In the genomic region with DNA sequence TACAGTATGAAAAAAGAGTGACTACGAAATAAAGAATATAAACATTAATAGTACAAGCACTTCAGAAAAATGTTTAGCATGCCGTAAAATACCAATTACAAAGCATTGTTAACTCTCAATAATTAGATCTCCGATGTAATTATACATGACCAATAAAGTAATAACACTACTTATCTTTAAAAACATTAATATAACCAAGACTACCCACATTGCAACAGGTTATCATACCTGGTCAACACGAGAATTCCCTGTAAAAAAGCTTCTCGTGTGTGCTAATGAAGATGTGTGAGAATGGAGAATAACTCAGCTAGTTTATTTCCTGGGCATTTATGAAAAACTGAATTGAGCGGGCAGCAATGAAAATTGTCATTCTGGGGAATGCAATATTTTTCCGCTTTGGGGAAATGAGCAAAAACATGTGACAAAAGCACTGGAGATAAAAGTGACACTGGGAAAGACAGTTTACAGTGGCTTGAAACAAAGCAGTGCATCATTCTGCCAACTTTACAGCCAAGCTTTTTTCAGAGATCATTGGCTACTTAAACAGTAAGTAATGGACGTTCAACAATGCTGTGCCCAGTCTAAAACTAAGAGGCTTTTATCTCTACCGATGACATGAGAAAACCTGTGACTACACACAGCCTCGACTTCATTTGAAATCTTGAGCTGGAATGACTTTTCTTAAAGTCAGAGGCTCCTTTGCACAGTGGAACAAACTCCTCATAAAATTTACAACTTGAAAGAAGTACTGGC, we compare ENCODE assay signal across 9 cellular contexts. TPM values are rescaled to one million over a fixed set of nuclear protein-coding genes. Genes with fewer than 3 reads are reported as not detected.
DNase-seq lines count a peak whose midpoint lies in the region; ATAC-seq and TF ChIP-seq lines count a peak whose summit lies in the region.
"Had no signal": no experiment of that assay in that cellular context is flagged by ENCODE, and none has a peak within 500 bp of the region (broad histone marks: within the 10 kb centered on the region; RNA-seq: fewer than 3 reads in every experiment).

No MANE protein-coding gene starts in this region.

- ATAC-seq in activated naive CD8-positive, alpha-beta T cell treated with anti-CD3 and anti-CD28 coated beads, Interleukin-2, amount 50 U/mL, for 24 hours, result no peak
- no peak for ATAC-seq in naive thymus-derived CD8-positive, alpha-beta T cell
- ATAC-seq in HG03565 (IDR thresholded peaks at IDR 0.05; ENCODE audit: unreplicated experiment) (no peak), GM21619 (IDR thresholded peaks at IDR 0.05; ENCODE audit: unreplicated experiment) (no peak), left colon (no peak)

- peaks cover 28% of the 10 kb centered on the region for H3K36me3 Mint-ChIP-seq in activated naive CD8-positive, alpha-beta T cell treated with anti-CD3 and anti-CD28 coated beads, Interleukin-2, amount 50 U/mL, for 24 hours (ENCODE audit: low read depth)
- H3K36me3 Mint-ChIP-seq in naive thymus-derived CD8-positive, alpha-beta T cell, result peaks cover 0 to 68% (median 16%) of the 10 kb centered on the region in 3 donors

- H3K27ac ChIP-seq in left ventricle myocardium inferior (replicated peaks), result peak overlapping the region; percentile 98
- peak overlapping the region in 1 of 2 donors; percentile 98 for H3K27ac ChIP-seq in right atrium auricular region

- H3K9me3 ChIP-seq in left ventricle myocardium inferior (replicated peaks) (no peaks in the 10 kb centered on the region), right atrium auricular region (no peaks in the 10 kb centered on the region)

- H3K27ac Mint-ChIP-seq in activated naive CD8-positive, alpha-beta T cell treated with anti-CD3 and anti-CD28 coated beads, Interleukin-2, amount 50 U/mL, for 24 hours, result peak overlapping the region; percentile 85
- H3K27ac Mint-ChIP-seq in naive thymus-derived CD8-positive, alpha-beta T cell, result peak overlapping the region; percentile 87 to 100 (median 94)

- no peak for DNase-seq in left ventricle myocardium inferior
- no peak for DNase-seq in right atrium auricular region (ENCODE audit: low spot score)
- DNase-seq in activated naive CD8-positive, alpha-beta T cell treated with anti-CD3 and anti-CD28 coated beads, Interleukin-2, amount 50 U/mL, for 24 hours, result no peak
- no peak for DNase-seq in naive thymus-derived CD8-positive, alpha-beta T cell
- no peak for DNase-seq in Ammon's horn (ENCODE audit: low spot score)
- DNase-seq in left colon, result no peak
- DNase-seq: NCI-H1048 had no signal

- POLR2A ChIA-PET in naive thymus-derived CD8-positive, alpha-beta T cell (lab: Charles Lee), result interaction anchor here (0.6 to 3.6 kb wide), 13 partner anchors 8 to 179 kb away, joined by 3 to 28 read pairs (median 5); no protein-coding TSS in a partner anchor

- H3K36me3 ChIP-seq in left ventricle myocardium inferior (no peaks in the 10 kb centered on the region), right atrium auricular region (no peaks in the 10 kb centered on the region)

- H3K27me3 ChIP-seq in left ventricle myocardium inferior (ENCODE audit: low read depth) (no peaks in the 10 kb centered on the region), right atrium auricular region (no peaks in the 10 kb centered on the region)

- H3K4me3 Mint-ChIP-seq in activated naive CD8-positive, alpha-beta T cell treated with anti-CD3 and anti-CD28 coated beads, Interleukin-2, amount 50 U/mL, for 24 hours, result peak overlapping the region; percentile 77
- H3K4me3 Mint-ChIP-seq in naive thymus-derived CD8-positive, alpha-beta T cell, result peak overlapping the region; percentile 56 to 88 (median 77)

- H3K4me3 ChIP-seq in left ventricle myocardium inferior (peak overlapping the region; percentile 81), right atrium auricular region (no peak overlapping the region)

- intact Hi-C loops in left ventricle myocardium inferior (cut with micrococcal nuclease), result no loop called here
- intact Hi-C loops in left colon (cut with DNase I, micrococcal nuclease), result no loop called here

- no peaks in the 10 kb centered on the region for H3K27me3 Mint-ChIP-seq in activated naive CD8-positive, alpha-beta T cell treated with anti-CD3 and anti-CD28 coated beads, Interleukin-2, amount 50 U/mL, for 24 hours
- H3K27me3 Mint-ChIP-seq in naive thymus-derived CD8-positive, alpha-beta T cell, result no peaks in the 10 kb centered on the region

- H3K4me1 ChIP-seq in left ventricle myocardium inferior (peaks cover 88% of the 10 kb centered on the region), right atrium auricular region (peaks cover 0 to 36% of the 10 kb centered on the region in 2 donors)

- peaks cover 89% of the 10 kb centered on the region for H3K4me1 Mint-ChIP-seq in activated naive CD8-positive, alpha-beta T cell treated with anti-CD3 and anti-CD28 coated beads, Interleukin-2, amount 50 U/mL, for 24 hours
- H3K4me1 Mint-ChIP-seq in naive thymus-derived CD8-positive, alpha-beta T cell, result peaks cover 41 to 90% (median 87%) of the 10 kb centered on the region in 4 donors

- TF ChIP-seq CTCF in left ventricle myocardium inferior (IDR thresholded peaks at IDR 0.05; ENCODE audit: borderline replicate concordance) (no peak), right atrium auricular region (IDR thresholded peaks at IDR 0.05) (no peak)

- H3K9me3 Mint-ChIP-seq in activated naive CD8-positive, alpha-beta T cell treated with anti-CD3 and anti-CD28 coated beads, Interleukin-2, amount 50 U/mL, for 24 hours, result no peaks in the 10 kb centered on the region
- H3K9me3 Mint-ChIP-seq in naive thymus-derived CD8-positive, alpha-beta T cell, result no peaks in the 10 kb centered on the region

RNA-seq across cellular contexts. Expression of a gene that starts 34.7 kb away (rescaled TPM):
- 15.7 TPM for total RNA-seq in left ventricle myocardium inferior
- total RNA-seq in right atrium auricular region, result 10 to 100 TPM; 10.8 to 11.0 TPM
- total RNA-seq in naive thymus-derived CD8-positive, alpha-beta T cell, result 100 to 1,000 TPM; 177 to 185 TPM
- 10 to 100 TPM; 72.3 to 74.3 (median 73.0) TPM for polyA plus RNA-seq in naive thymus-derived CD8-positive, alpha-beta T cell
- 10 to 100 TPM in 1 of 2 donors, 1 to 10 TPM in 1; 9.7 to 20.9 TPM for total RNA-seq in left colon

Comparison
In these comparisons a context has a peak if more than half of its experiments do, and no peak if none do; other contexts are left out.
1. RNA of a gene that starts 34.7 kb away (total RNA-seq): 177 to 185 TPM in naive thymus-derived CD8-positive, alpha-beta T cell; 9.7 to 20.9 TPM in left colon, 15.7 TPM in left ventricle myocardium inferior (single experiment) and 10.8 to 11.0 TPM in right atrium auricular region; every median in the first group is over 4 times any median in the second.